In genomic region chr18:49486959-49487710, GRCh38 we compare ENCODE assay signal across 1 cellular context.
TF ChIP-seq lines count a peak whose summit lies in the region.

C18orf32 (minus strand) TSS chr18:49487234; CDS start chr18:49483748, 3,486 bp downstream.

TF ChIP-seq in GM12878, 131 proteins besides CTCF, POLR2A, EP300 and RAD21 (continued from another document and continues in another):
- TF ChIP-seq MLLT1 (IDR thresholded peaks at IDR 0.05) (peak; percentile 59; the same call in 1 of the 2 replicates), FOS (IDR thresholded peaks at IDR 0.05; ENCODE audit: borderline replicate concordance, extremely low read depth, insufficient read length) (no peak), CHD1 (IDR thresholded peaks at IDR 0.05; ENCODE audit: low read depth, low read length) (no peak), NFIC (IDR thresholded peaks at IDR 0.05; ENCODE audit: low read depth, low read length) (peak; percentile 33; the same call in 1 of the 2 replicates), SUPT20H (IDR thresholded peaks at IDR 0.05; ENCODE audit: borderline replicate concordance, control insufficient read depth, low read depth, low read length) (no peak), WRNIP1 (IDR thresholded peaks at IDR 0.05; ENCODE audit: borderline replicate concordance, low read depth, low read length) (no peak), CHD2 (IDR thresholded peaks at IDR 0.05; ENCODE audit: borderline replicate concordance, low read depth, low read length) (peak; percentile 79), MYC (IDR thresholded peaks at IDR 0.05; ENCODE audit: insufficient read depth, insufficient read length, insufficient replicate concordance, low read length, severe bottlenecking) (peak; percentile 42), PML (IDR thresholded peaks at IDR 0.05; ENCODE audit: low read length) (peak; percentile 87), ZNF207 (IDR thresholded peaks at IDR 0.05; ENCODE audit: borderline replicate concordance) (peak; percentile 78; the same call in 1 of the 2 replicates), BRCA1 (IDR thresholded peaks at IDR 0.05; ENCODE audit: low read depth, low read length) (no peak), YBX1 (IDR thresholded peaks at IDR 0.05) (no peak), EZH2 (IDR thresholded peaks at IDR 0.05; ENCODE audit: borderline replicate concordance, control insufficient read depth, low read depth, low read length) (no peak), MEF2B (IDR thresholded peaks at IDR 0.05; ENCODE audit: partially characterized antibody, poor library complexity, severe bottlenecking) (no peak), ZNF274 (IDR thresholded peaks at IDR 0.05; ENCODE audit: insufficient read depth, insufficient read length) (no peak), ATF7 (IDR thresholded peaks at IDR 0.05; ENCODE audit: low read depth) (no peak), ZBTB33 (IDR thresholded peaks at IDR 0.05) (no peak), JUND (IDR thresholded peaks at IDR 0.05; ENCODE audit: low read depth, low read length) (0 out of 2 replicates have a peak, but pooled peaks have one; percentile 10), POLR2AphosphoS2 (IDR thresholded peaks at IDR 0.05; ENCODE audit: low read depth, low read length) (peak; percentile 95), TBL1XR1 (IDR thresholded peaks at IDR 0.05; ENCODE audit: low read depth, low read length) (no peak), PAX8 (IDR thresholded peaks at IDR 0.05) (no peak), KLF5 (IDR thresholded peaks at IDR 0.05; ENCODE audit: partially characterized antibody) (no peak), CBX3 (IDR thresholded peaks at IDR 0.05; ENCODE audit: borderline replicate concordance, low read depth) (no peak), ZBED1 (IDR thresholded peaks at IDR 0.05; ENCODE audit: borderline replicate concordance) (peak; percentile 75), GATAD2B (conservative IDR thresholded peaks at IDR 0.05; ENCODE audit: low read depth) (peak; percentile 84), HCFC1 (IDR thresholded peaks at IDR 0.05; ENCODE audit: low read length) (peak; percentile 61), NBN (IDR thresholded peaks at IDR 0.05) (peak; percentile 23; the same call in 1 of the 2 replicates), BCL11A (IDR thresholded peaks at IDR 0.05; ENCODE audit: low read depth, low read length) (peak; percentile 23; the same call in 1 of the 2 replicates), IKZF1 (conservative IDR thresholded peaks at IDR 0.05) (peak; percentile 75), SPI1 (IDR thresholded peaks at IDR 0.05; ENCODE audit: borderline replicate concordance, insufficient read depth, low read depth, low read length) (no peak), TCF3 (IDR thresholded peaks at IDR 0.05; ENCODE audit: borderline replicate concordance, insufficient read depth, low read depth, low read length) (peak; percentile 82), ZSCAN29 (IDR thresholded peaks at IDR 0.05) (no peak), CBFB (IDR thresholded peaks at IDR 0.05; ENCODE audit: low read depth) (peak; percentile 67; the same call in 1 of the 2 replicates), RELB (IDR thresholded peaks at IDR 0.05; ENCODE audit: low read depth) (0 out of 2 replicates have a peak, but pooled peaks have one; percentile 28), ZNF622 (IDR thresholded peaks at IDR 0.05) (no peak), KDM1A (IDR thresholded peaks at IDR 0.05; ENCODE audit: borderline replicate concordance) (no peak), MYB (IDR thresholded peaks at IDR 0.05; ENCODE audit: borderline replicate concordance, low read depth, low read length) (no peak), SP1 (IDR thresholded peaks at IDR 0.05; ENCODE audit: low read depth, low read length) (peak; percentile 61), TCF7 (IDR thresholded peaks at IDR 0.05; ENCODE audit: borderline replicate concordance) (no peak), HDGF (IDR thresholded peaks at IDR 0.05) (peak; percentile 75; the same call in 1 of the 2 replicates), MTA3 (IDR thresholded peaks at IDR 0.05; ENCODE audit: borderline replicate concordance, low read length) (peak; percentile 98), STAT1 (conservative IDR thresholded peaks at IDR 0.05) (0 out of 2 replicates have a peak, but pooled peaks have one; percentile 39)
- TF ChIP-seq, protein P1, sequence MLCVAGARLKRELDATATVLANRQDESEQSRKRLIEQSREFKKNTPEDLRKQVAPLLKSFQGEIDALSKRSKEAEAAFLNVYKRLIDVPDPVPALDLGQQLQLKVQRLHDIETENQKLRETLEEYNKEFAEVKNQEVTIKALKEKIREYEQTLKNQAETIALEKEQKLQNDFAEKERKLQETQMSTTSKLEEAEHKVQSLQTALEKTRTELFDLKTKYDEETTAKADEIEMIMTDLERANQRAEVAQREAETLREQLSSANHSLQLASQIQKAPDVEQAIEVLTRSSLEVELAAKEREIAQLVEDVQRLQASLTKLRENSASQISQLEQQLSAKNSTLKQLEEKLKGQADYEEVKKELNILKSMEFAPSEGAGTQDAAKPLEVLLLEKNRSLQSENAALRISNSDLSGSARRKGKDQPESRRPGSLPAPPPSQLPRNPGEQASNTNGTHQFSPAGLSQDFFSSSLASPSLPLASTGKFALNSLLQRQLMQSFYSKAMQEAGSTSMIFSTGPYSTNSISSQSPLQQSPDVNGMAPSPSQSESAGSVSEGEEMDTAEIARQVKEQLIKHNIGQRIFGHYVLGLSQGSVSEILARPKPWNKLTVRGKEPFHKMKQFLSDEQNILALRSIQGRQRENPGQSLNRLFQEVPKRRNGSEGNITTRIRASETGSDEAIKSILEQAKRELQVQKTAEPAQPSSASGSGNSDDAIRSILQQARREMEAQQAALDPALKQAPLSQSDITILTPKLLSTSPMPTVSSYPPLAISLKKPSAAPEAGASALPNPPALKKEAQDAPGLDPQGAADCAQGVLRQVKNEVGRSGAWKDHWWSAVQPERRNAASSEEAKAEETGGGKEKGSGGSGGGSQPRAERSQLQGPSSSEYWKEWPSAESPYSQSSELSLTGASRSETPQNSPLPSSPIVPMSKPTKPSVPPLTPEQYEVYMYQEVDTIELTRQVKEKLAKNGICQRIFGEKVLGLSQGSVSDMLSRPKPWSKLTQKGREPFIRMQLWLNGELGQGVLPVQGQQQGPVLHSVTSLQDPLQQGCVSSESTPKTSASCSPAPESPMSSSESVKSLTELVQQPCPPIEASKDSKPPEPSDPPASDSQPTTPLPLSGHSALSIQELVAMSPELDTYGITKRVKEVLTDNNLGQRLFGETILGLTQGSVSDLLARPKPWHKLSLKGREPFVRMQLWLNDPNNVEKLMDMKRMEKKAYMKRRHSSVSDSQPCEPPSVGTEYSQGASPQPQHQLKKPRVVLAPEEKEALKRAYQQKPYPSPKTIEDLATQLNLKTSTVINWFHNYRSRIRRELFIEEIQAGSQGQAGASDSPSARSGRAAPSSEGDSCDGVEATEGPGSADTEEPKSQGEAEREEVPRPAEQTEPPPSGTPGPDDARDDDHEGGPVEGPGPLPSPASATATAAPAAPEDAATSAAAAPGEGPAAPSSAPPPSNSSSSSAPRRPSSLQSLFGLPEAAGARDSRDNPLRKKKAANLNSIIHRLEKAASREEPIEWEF (IDR thresholded peaks at IDR 0.05; ENCODE audit: insufficient replicate concordance, low read depth, low read length): no peak
- TF ChIP-seq, protein P2, sequence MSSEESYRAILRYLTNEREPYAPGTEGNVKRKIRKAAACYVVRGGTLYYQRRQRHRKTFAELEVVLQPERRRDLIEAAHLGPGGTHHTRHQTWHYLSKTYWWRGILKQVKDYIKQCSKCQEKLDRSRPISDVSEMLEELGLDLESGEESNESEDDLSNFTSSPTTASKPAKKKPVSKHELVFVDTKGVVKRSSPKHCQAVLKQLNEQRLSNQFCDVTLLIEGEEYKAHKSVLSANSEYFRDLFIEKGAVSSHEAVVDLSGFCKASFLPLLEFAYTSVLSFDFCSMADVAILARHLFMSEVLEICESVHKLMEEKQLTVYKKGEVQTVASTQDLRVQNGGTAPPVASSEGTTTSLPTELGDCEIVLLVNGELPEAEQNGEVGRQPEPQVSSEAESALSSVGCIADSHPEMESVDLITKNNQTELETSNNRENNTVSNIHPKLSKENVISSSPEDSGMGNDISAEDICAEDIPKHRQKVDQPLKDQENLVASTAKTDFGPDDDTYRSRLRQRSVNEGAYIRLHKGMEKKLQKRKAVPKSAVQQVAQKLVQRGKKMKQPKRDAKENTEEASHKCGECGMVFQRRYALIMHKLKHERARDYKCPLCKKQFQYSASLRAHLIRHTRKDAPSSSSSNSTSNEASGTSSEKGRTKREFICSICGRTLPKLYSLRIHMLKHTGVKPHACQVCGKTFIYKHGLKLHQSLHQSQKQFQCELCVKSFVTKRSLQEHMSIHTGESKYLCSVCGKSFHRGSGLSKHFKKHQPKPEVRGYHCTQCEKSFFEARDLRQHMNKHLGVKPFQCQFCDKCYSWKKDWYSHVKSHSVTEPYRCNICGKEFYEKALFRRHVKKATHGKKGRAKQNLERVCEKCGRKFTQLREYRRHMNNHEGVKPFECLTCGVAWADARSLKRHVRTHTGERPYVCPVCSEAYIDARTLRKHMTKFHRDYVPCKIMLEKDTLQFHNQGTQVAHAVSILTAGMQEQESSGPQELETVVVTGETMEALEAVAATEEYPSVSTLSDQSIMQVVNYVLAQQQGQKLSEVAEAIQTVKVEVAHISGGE (CRISPR knock-in tag; IDR thresholded peaks at IDR 0.05): no peak
- TF ChIP-seq, protein P3, sequence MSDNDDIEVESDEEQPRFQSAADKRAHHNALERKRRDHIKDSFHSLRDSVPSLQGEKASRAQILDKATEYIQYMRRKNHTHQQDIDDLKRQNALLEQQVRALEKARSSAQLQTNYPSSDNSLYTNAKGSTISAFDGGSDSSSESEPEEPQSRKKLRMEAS (IDR thresholded peaks at IDR 0.05; ENCODE audit: low read depth, low read length): peak; percentile 73
- TF ChIP-seq, protein P4, sequence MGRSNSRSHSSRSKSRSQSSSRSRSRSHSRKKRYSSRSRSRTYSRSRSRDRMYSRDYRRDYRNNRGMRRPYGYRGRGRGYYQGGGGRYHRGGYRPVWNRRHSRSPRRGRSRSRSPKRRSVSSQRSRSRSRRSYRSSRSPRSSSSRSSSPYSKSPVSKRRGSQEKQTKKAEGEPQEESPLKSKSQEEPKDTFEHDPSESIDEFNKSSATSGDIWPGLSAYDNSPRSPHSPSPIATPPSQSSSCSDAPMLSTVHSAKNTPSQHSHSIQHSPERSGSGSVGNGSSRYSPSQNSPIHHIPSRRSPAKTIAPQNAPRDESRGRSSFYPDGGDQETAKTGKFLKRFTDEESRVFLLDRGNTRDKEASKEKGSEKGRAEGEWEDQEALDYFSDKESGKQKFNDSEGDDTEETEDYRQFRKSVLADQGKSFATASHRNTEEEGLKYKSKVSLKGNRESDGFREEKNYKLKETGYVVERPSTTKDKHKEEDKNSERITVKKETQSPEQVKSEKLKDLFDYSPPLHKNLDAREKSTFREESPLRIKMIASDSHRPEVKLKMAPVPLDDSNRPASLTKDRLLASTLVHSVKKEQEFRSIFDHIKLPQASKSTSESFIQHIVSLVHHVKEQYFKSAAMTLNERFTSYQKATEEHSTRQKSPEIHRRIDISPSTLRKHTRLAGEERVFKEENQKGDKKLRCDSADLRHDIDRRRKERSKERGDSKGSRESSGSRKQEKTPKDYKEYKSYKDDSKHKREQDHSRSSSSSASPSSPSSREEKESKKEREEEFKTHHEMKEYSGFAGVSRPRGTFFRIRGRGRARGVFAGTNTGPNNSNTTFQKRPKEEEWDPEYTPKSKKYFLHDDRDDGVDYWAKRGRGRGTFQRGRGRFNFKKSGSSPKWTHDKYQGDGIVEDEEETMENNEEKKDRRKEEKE (IDR thresholded peaks at IDR 0.05): no peak
